ENCODE assay signal across 1 cellular context in the genomic region with DNA sequence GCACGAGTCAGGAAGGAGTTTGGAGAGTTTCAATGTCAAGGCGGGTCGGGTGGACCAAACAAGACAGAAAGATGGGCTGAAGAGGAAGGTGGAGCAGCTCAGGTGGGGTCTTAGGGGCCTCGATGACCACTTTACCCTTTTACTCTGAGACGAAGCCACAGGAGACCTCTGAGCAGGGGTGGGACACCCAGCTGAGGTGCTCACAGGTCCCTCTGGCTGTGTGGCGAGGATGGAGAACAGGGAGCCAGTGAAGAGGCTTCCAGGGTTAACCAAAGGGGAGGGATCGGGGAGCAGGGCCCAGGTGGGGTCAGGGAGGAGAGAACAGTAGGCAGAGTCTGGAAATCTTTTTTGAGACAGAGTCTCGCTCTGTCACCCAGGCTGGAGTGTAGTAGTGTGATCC.
TF ChIP-seq lines count a peak whose summit lies in the region.

No MANE protein-coding gene starts in this region.

TF ChIP-seq in A549, 52 proteins besides CTCF, POLR2A, EP300 and RAD21:
- TF ChIP-seq, protein P1, sequence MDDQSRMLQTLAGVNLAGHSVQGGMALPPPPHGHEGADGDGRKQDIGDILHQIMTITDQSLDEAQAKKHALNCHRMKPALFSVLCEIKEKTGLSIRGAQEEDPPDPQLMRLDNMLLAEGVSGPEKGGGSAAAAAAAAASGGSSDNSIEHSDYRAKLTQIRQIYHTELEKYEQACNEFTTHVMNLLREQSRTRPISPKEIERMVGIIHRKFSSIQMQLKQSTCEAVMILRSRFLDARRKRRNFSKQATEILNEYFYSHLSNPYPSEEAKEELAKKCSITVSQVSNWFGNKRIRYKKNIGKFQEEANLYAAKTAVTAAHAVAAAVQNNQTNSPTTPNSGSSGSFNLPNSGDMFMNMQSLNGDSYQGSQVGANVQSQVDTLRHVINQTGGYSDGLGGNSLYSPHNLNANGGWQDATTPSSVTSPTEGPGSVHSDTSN (IDR thresholded peaks at IDR 0.05): 0 out of 2 replicates have a peak, but pooled peaks have one; percentile 35
- no peak for TF ChIP-seq FOXS1 (CRISPR knock-in tag; IDR thresholded peaks at IDR 0.05)
- no peak for TF ChIP-seq NR3C1 (IDR thresholded peaks at IDR 0.05)
